In the genomic region with DNA sequence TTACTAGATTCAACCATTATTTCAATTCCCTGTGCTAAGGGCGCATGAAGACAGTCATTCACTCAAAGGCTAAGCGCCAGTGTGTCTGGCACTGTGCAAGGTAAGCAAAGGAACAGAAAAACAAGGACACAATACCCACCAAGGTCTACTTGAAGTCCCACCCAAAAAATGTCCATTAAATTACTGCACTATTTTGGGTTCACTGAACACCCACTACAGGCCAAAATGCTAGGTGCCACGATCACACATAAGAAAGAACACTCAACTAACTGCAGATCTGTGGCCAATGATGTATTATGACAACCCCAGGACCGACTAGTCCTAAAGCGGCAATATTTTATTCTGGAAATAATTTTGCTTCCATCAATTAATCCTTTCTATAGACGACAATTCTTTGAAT, we compare ENCODE assay signal across 9 cellular contexts. TPM values are rescaled to one million over a fixed set of nuclear protein-coding genes. Genes with fewer than 3 reads are reported as not detected.
DNase-seq lines count a peak whose midpoint lies in the region; TF ChIP-seq lines count a peak whose summit lies in the region.
"Had no signal": no experiment of that assay in that cellular context is flagged by ENCODE, and none has a peak within 500 bp of the region (broad histone marks: within the 10 kb centered on the region; RNA-seq: fewer than 3 reads in every experiment).

No MANE protein-coding gene starts in this region.

- no peak overlapping the region for H3K27ac ChIP-seq in mesenchymal stem cell (ENCODE audit: low read length, poor library complexity, severe bottlenecking)
- H3K27ac ChIP-seq in RWPE1 = no peak overlapping the region

- H3K9me3 Mint-ChIP-seq in HFFc6 = peaks cover 4% of the 10 kb centered on the region

- peak overlapping the region; percentile 79 for H3K4me2 ChIP-seq in mesenchymal stem cell (ENCODE audit: low read length, poor library complexity, severe bottlenecking)

- H2BK120ac ChIP-seq in mesenchymal stem cell (ENCODE audit: low read depth, low read length) = no peak overlapping the region

- WGBS in mesenchymal stem cell = 67% methylated on average over 5 of the region's 6 CpGs

- H3K36me3 Mint-ChIP-seq in HFFc6 (ENCODE audit: low read depth) = peaks cover 7% of the 10 kb centered on the region

- H3K14ac ChIP-seq in mesenchymal stem cell (ENCODE audit: low read length in 2 of 2) = no peak overlapping the region

- no peaks in the 10 kb centered on the region for H3K36me3 ChIP-seq in mesenchymal stem cell (ENCODE audit: control insufficient read depth in 1 of 2, insufficient read depth in 2 of 2, low read depth in 1 of 2, low read length in 2 of 2)

- no peak overlapping the region for H4K91ac ChIP-seq in mesenchymal stem cell (ENCODE audit: low read length)

- TF ChIP-seq CTCF in AG09309 (IDR thresholded peaks at IDR 0.05; ENCODE audit: control insufficient read depth, insufficient read depth, low read depth, low read length, missing control alignments) = no peak
- no peak for TF ChIP-seq CTCF in HFFc6 (IDR thresholded peaks at IDR 0.05)
- no peak for TF ChIP-seq CTCF in astrocyte of the cerebellum (IDR thresholded peaks at IDR 0.05; ENCODE audit: low read depth, low read length, missing control alignments)
- TF ChIP-seq CTCF in RWPE1 (conservative IDR thresholded peaks at IDR 0.05; ENCODE audit: low read depth) = no peak

- H3K4me1 Mint-ChIP-seq in HFFc6 (ENCODE audit: low read depth) = peaks cover 41% of the 10 kb centered on the region

- CTCF ChIA-PET in RWPE1 (lab: Yijun Ruan, JAX) = no interaction called here

- DNase-seq in AG09309 (ENCODE audit: low read depth) (no peak), HFFc6 (no peak), astrocyte of the cerebellum (ENCODE audit: low read depth) (no peak), mesenchymal stem cell (no peak), NCI-H1694 (lab: John Stamatoyannopoulos, UW) (no peak), AML-193 (lab: John Stamatoyannopoulos, UW) (no peak), NCI-H187 treated with DMSO at 0.1 percent for 48 hours (lab: John Stamatoyannopoulos, UW) (no peak), RWPE1 (ENCODE audit: low spot score) (no peak)
- DNase-seq: NCI-H2029 had no signal

- peak overlapping the region; percentile 82; the same call in 1 of the 2 replicates for H3K27ac Mint-ChIP-seq in HFFc6

- H2BK12ac ChIP-seq in mesenchymal stem cell (ENCODE audit: low read length in 2 of 2) = no peak overlapping the region

- H3K4me3 ChIP-seq in AG09309 (ENCODE audit: control insufficient read depth, low read depth, low read length) (peak overlapping the region; percentile 85), astrocyte of the cerebellum (ENCODE audit: low read depth, low read length) (peak overlapping the region; percentile 77), mesenchymal stem cell (ENCODE audit: insufficient read depth in 1 of 2, low read depth in 1 of 2, low read length in 2 of 2) (peak overlapping the region in 1 of 2 experiments; percentile 91)

- no peak overlapping the region for H2BK15ac ChIP-seq in mesenchymal stem cell (ENCODE audit: low read depth, poor library complexity, severe bottlenecking)

- H3K9me3 ChIP-seq in mesenchymal stem cell (ENCODE audit: control insufficient read depth, low read length) = no peaks in the 10 kb centered on the region

- no peak overlapping the region for H2AK5ac ChIP-seq in mesenchymal stem cell (ENCODE audit: low read length, severe bottlenecking)

- in situ Hi-C loops in astrocyte of the cerebellum (cut with HindIII; ENCODE audit: low sequenced_read_pairs) = no loop called here

- H3K23ac ChIP-seq in mesenchymal stem cell (ENCODE audit: low read length in 2 of 2) = no peak overlapping the region

- H2BK5ac ChIP-seq in mesenchymal stem cell (ENCODE audit: low read depth, low read length, poor library complexity, severe bottlenecking) = no peak overlapping the region

- H3K9ac ChIP-seq in mesenchymal stem cell (ENCODE audit: low read length) = peak overlapping the region; percentile 95

- peak overlapping the region; percentile 94 for H3K4me3 Mint-ChIP-seq in HFFc6

- H4K8ac ChIP-seq in mesenchymal stem cell (ENCODE audit: low read length) = no peak overlapping the region

- no peak overlapping the region for H2AFZ ChIP-seq in mesenchymal stem cell (ENCODE audit: low read depth, low read length)

- H3K27me3 ChIP-seq in mesenchymal stem cell (ENCODE audit: control insufficient read depth in 1 of 2, insufficient read depth in 1 of 2, low read length in 2 of 2) = no peaks in the 10 kb centered on the region

- POLR2A ChIA-PET in RWPE1 (lab: Yijun Ruan, JAX; ENCODE audit: low non-redundant PET) = no interaction called here

- no peak overlapping the region for H3K18ac ChIP-seq in mesenchymal stem cell (ENCODE audit: low read depth in 1 of 2, low read length in 2 of 2)

- H3K79me1 ChIP-seq in mesenchymal stem cell (replicated peaks; ENCODE audit: low read length, poor library complexity, severe bottlenecking) = peaks cover 2% of the 10 kb centered on the region

- H3K4ac ChIP-seq in mesenchymal stem cell (ENCODE audit: low read depth in 1 of 2, low read length in 2 of 2) = no peak overlapping the region

- H3K27me3 Mint-ChIP-seq in HFFc6 (ENCODE audit: insufficient read depth) = peaks cover 2% of the 10 kb centered on the region; the same call in 1 of the 2 replicates

- H3K4me1 ChIP-seq in mesenchymal stem cell (ENCODE audit: control insufficient read depth, insufficient read depth, low read depth, low read length) = peaks cover 8% of the 10 kb centered on the region

RNA-seq across cellular contexts. Expression of gene TMEM131, which starts 1.8 kb away (rescaled TPM):
- total RNA-seq in HFFc6 (2021; fragmentation: NEBNext Ultra II Directional; extraction: Animal tissue kit (Norgen Biotek cat#: 25700)) = 10 to 100 TPM; 39.2 to 49.5 (median 45.1) TPM
- polyA plus RNA-seq in mesenchymal stem cell (2013, experiment 1 of 2) = 35.4 TPM
- polyA plus RNA-seq in mesenchymal stem cell (2013, experiment 2 of 2) = 35.0 TPM
